ENCODE assay signal across 23 cellular contexts in the genomic region with DNA sequence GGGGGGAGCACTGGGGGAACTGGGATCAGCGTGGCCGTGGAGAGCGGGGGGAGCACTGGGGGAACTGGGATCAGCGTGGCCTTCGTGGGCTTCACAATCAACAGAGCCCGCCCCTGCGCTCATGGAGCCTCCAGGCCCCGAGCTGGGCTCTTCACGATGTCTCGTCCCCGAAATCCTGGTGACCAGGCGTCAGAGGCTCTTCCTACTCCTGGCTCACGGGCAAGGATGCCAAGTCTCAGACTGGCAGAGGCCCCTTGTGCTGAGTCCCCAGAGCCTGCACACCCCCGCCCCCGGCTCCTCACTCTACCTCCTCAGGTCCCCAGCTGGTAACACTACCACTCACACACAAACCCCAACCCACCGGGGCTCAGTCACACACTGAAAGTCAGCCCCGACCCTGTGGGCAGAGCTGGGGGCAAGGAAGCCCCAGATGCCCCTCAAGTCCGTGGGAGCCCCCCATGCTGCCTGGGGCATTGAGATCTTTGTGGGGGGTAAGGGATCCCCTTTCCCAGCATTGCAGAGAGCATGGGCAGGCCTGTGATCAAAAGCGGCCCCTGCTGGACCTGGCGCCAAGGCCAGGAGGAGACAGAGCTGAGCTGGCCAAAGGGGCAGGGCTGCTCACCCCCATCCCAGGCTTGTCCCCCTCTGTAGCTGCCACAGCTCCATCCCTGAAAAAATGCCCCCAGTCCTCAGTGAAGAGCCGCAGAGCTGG. TPM values are rescaled to one million over a fixed set of nuclear protein-coding genes. Genes with fewer than 3 reads are reported as not detected.
A peak's percentile ranks its signal among the peaks of the same experiment; 100 is the strongest.
DNase-seq lines count a peak whose midpoint lies in the region; ATAC-seq and TF ChIP-seq lines count a peak whose summit lies in the region.
"Had no signal": no experiment of that assay in that cellular context is flagged by ENCODE, and none has a peak within 500 bp of the region (broad histone marks: within the 10 kb centered on the region; RNA-seq: fewer than 3 reads in every experiment).

No MANE protein-coding gene starts in this region.

- CTCF ChIA-PET in Caco-2 (lab: Charles Lee), result interaction anchor here (1.0 kb wide), 1 partner anchor 622 kb away, joined by 6 read pairs; no protein-coding TSS in a partner anchor

- H3K27me3 ChIP-seq in Caco-2 (replicated peaks; ENCODE audit: control insufficient read depth, insufficient read depth, low read length) (no peaks in the 10 kb centered on the region), WERI-Rb-1 (ENCODE audit: insufficient read depth, low read depth, severe bottlenecking) (no peaks in the 10 kb centered on the region), neuronal stem cell (ENCODE audit: control insufficient read depth in 3 of 3, insufficient read depth in 3 of 3, low read depth in 1 of 3, low read length in 3 of 3) (peaks cover 0 to 70% (median 0%) of the 10 kb centered on the region in 3 experiments)

- no peak overlapping the region for H3K4me3 Mint-ChIP-seq in Caco-2 (ENCODE audit: unreplicated experiment)
- H3K4me3 Mint-ChIP-seq: CD8-positive, alpha-beta T cell; IgD-negative memory B cell had no signal

- peak overlapping the region; percentile 93 for H3K18ac ChIP-seq in neuronal stem cell (ENCODE audit: low read length)

- peak overlapping the region; percentile 19 for H3K27ac Mint-ChIP-seq in Caco-2 (ENCODE audit: unreplicated experiment)
- H3K27ac Mint-ChIP-seq: CD8-positive, alpha-beta T cell; IgD-negative memory B cell had no signal

- peak overlapping the region; percentile 89 for H2BK120ac ChIP-seq in neuronal stem cell (ENCODE audit: low read depth, low read length)

- H2AK5ac ChIP-seq in neuronal stem cell (ENCODE audit: low read depth, low read length), result peak overlapping the region; percentile 98

- no peaks in the 10 kb centered on the region for H3K9me3 Mint-ChIP-seq in Caco-2 (ENCODE audit: unreplicated experiment)
- H3K9me3 Mint-ChIP-seq: CD8-positive, alpha-beta T cell; IgD-negative memory B cell had no signal

- no peak for TF ChIP-seq CTCF in Caco-2 (IDR thresholded peaks at IDR 0.05; ENCODE audit: insufficient read depth in 1 of 2, low read depth in 1 of 2, low read length in 1 of 2, severe bottlenecking in 1 of 2, unreplicated experiment in 1 of 2)
- no peak for TF ChIP-seq CTCF in WERI-Rb-1 (IDR thresholded peaks at IDR 0.05; ENCODE audit: low read depth, low read length)

- H3K4me1 ChIP-seq in Caco-2, result peaks cover 10% of the 10 kb centered on the region; the same call in 1 of the 2 replicates
- H3K4me1 ChIP-seq in neuronal stem cell (ENCODE audit: control insufficient read depth in 2 of 2, insufficient read depth in 1 of 2, low read depth in 1 of 2, low read length in 2 of 2), result peaks cover 0 to 26% of the 10 kb centered on the region in 2 donors

- H4K8ac ChIP-seq in neuronal stem cell (ENCODE audit: low read depth, low read length), result no peak overlapping the region

- peaks cover 7% of the 10 kb centered on the region for H3K4me1 Mint-ChIP-seq in Caco-2 (ENCODE audit: low read depth, unreplicated experiment)
- H3K4me1 Mint-ChIP-seq: IgD-negative memory B cell had no signal

- H3K9ac ChIP-seq in neuronal stem cell (ENCODE audit: low read depth, low read length, poor library complexity), result no peak overlapping the region

- peak; percentile 39 for DNase-seq in 8988T
- no peak for DNase-seq in Caco-2
- DNase-seq in WERI-Rb-1, result peak; percentile 7
- DNase-seq in neuronal stem cell (ENCODE audit: low spot score), result no peak
- no peak for DNase-seq in EL
- DNase-seq: CD8-positive, alpha-beta T cell; DMS 273 treated with DMSO at 0.1 percent for 48 hours; DMS79 treated with DMSO at 0.1 percent for 48 hours; HCEC 1CT; NCI-H1092; NCI-H1417 treated with DMSO at 0.1 percent for 48 hours; NCI-H1694 treated with DMSO at 0.1 percent for 48 hours; NCI-H2081; NCI-H226; NCI-H510A; NCI-H69; RPMI8226; SHP77; SW 1271 had no signal

- intact Hi-C loops in Caco-2 (cut with micrococcal nuclease; ENCODE audit: unreplicated experiment), result loop anchor here (10.0 kb wide), 1 partner anchor 47 kb away; no protein-coding TSS in a partner anchor

- H3K23ac ChIP-seq in neuronal stem cell (ENCODE audit: low read depth, low read length, poor library complexity), result peak overlapping the region; percentile 8

- no peak for ATAC-seq in GM21423 (IDR thresholded peaks at IDR 0.05; ENCODE audit: unreplicated experiment)
- ATAC-seq in GM18517 (IDR thresholded peaks at IDR 0.05; ENCODE audit: unreplicated experiment), result no peak
- ATAC-seq: CD8-positive, alpha-beta T cell had no signal

- H3K4me3 ChIP-seq in Caco-2 (ENCODE audit: low read depth, low read length) (no peak overlapping the region), WERI-Rb-1 (ENCODE audit: low read depth, low read length) (no peak overlapping the region), neuronal stem cell (ENCODE audit: low read length in 2 of 2) (no peak overlapping the region)

- no CpG with 5 or more reads among the region's 21 CpGs for WGBS in neuronal stem cell (ENCODE audit: extremely low coverage in 2 of 2, insufficient read length in 2 of 2, insufficient replicate concordance in 1 of 2), 2 donors

- H3K9me3 ChIP-seq in Caco-2 (no peaks in the 10 kb centered on the region), WERI-Rb-1 (ENCODE audit: severe bottlenecking) (no peaks in the 10 kb centered on the region), neuronal stem cell (replicated peaks in 1 of 2; ENCODE audit: control insufficient read depth in 2 of 2, insufficient read depth in 1 of 2, low read depth in 1 of 2, low read length in 2 of 2) (peaks cover 0 to 2% of the 10 kb centered on the region in 2 donors)

- H3K14ac ChIP-seq in neuronal stem cell (ENCODE audit: low read length), result no peak overlapping the region

- H4K91ac ChIP-seq in neuronal stem cell (ENCODE audit: low read depth, low read length, poor library complexity), result no peak overlapping the region

- no peak overlapping the region for H3K4ac ChIP-seq in neuronal stem cell (ENCODE audit: low read length)

- BruUV-seq in Caco-2 (replicated peaks; lab: Mats Ljungman, UMichigan), result no TSS peak

- H3K36me3 Mint-ChIP-seq in Caco-2 (ENCODE audit: insufficient read depth, unreplicated experiment), result no peaks in the 10 kb centered on the region
- H3K36me3 Mint-ChIP-seq: CD8-positive, alpha-beta T cell had no signal

- peak overlapping the region; percentile 69 for H2BK15ac ChIP-seq in neuronal stem cell (ENCODE audit: low read length)

- POLR2A ChIA-PET in Caco-2 (lab: Charles Lee), result no interaction called here

- H3K36me3 ChIP-seq in Caco-2 (ENCODE audit: control insufficient read depth, insufficient read depth, low read length) (no peaks in the 10 kb centered on the region), WERI-Rb-1 (no peaks in the 10 kb centered on the region), neuronal stem cell (replicated peaks in 1 of 2; ENCODE audit: control insufficient read depth in 2 of 2, insufficient read depth in 2 of 2, low read length in 2 of 2) (no peaks in the 10 kb centered on the region)

- peak overlapping the region; percentile 18 for H3K4me2 ChIP-seq in neuronal stem cell (ENCODE audit: insufficient read depth, low read length, poor library complexity, severe bottlenecking)

- no peaks in the 10 kb centered on the region for H3K27me3 Mint-ChIP-seq in Caco-2 (ENCODE audit: insufficient read depth, unreplicated experiment)

- H2AFZ ChIP-seq in neuronal stem cell (ENCODE audit: low read length), result no peak overlapping the region

- H3K27ac ChIP-seq in WERI-Rb-1 (peak overlapping the region; percentile 82), neuronal stem cell (replicated peaks; ENCODE audit: low read length) (no peak overlapping the region)
- H3K27ac ChIP-seq: C4-2B had no signal

- peak overlapping the region; percentile 48 for H2BK5ac ChIP-seq in neuronal stem cell (ENCODE audit: low read length)

- H3K79me1 ChIP-seq in neuronal stem cell (ENCODE audit: low read depth, low read length), result peaks cover 5% of the 10 kb centered on the region

- peak overlapping the region; percentile 90 for H2BK12ac ChIP-seq in neuronal stem cell (ENCODE audit: low read length)

RNA-seq across cellular contexts. Expression of a gene that starts 26.7 kb away (rescaled TPM):
- 1.1 and 1.2 TPM in 2 replicates for total RNA-seq in Caco-2 (2022)
- not detected for polyA plus RNA-seq in neuronal stem cell (2013, experiment 1 of 2)
- polyA plus RNA-seq in neuronal stem cell (2013, experiment 2 of 2), result not detected
- polyA plus RNA-seq: IgD-negative memory B cell had no signal

RNA-seq across cellular contexts. Expression of a gene that starts 59.5 kb away (rescaled TPM):
- total RNA-seq in Caco-2 (2022), result 35.6 and 38.2 TPM in 2 replicates
- polyA plus RNA-seq in neuronal stem cell (2013, experiment 1 of 2), result 23.6 TPM
- 22.7 TPM for polyA plus RNA-seq in neuronal stem cell (2013, experiment 2 of 2)

Comparison
In these comparisons a context has a peak if more than half of its experiments do, and no peak if none do; other contexts are left out.
1. DNase-seq: peak in 8988T (single experiment) and WERI-Rb-1 (single experiment); none in Caco-2 (0 of 2), neuronal stem cell (single experiment) and EL (single experiment).